ENCODE assay signal across 8 cellular contexts in the genomic region with DNA sequence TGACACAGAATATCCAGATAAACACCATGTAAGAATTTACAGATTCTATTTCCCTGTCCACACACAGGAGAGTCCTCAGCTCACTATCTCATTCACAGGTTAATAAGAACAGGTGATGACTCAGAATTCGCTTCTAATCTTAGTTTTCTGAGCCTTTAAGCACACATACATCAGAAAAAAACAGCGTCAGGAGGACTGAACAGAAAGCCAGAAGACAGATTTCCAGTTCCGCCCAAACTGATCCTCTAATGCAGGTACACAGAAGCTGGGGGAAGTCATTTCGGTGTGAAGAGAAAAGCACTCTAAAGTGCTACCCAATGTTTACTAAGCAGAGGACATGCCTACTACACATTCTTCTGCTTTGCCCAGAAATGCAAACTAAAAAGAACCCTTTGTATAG. TPM values are rescaled to one million over a fixed set of nuclear protein-coding genes. Genes with fewer than 3 reads are reported as not detected.
DNase-seq lines count a peak whose midpoint lies in the region; ATAC-seq, FAIRE-seq and TF ChIP-seq lines count a peak whose summit lies in the region.

No MANE protein-coding gene starts in this region.

- no peaks in the 10 kb centered on the region for H3K27me3 Mint-ChIP-seq in activated naive CD4-positive, alpha-beta T cell treated with anti-CD3 and anti-CD28 coated beads, Interleukin-2, amount 10 ng/mL, durations not matched to agents 7 days and 5 days

- POLR2A ChIA-PET in A673 (lab: Charles Lee; ENCODE audit: low non-redundant PET): interaction anchor here (1.1 kb wide), 1 partner anchor 83 kb away, joined by 4 read pairs; no protein-coding TSS in a partner anchor

- peak overlapping the region; percentile 74 for H3K4me3 ChIP-seq in A673 (ENCODE audit: low read depth, low read length, poor library complexity, severe bottlenecking)
- peak overlapping the region; percentile 87 to 100 (median 98) for H3K4me3 ChIP-seq in keratinocyte (ENCODE audit: control insufficient read depth in 2 of 3, extremely low read depth in 1 of 3, insufficient read depth in 2 of 3, low read depth in 1 of 3, low read length in 3 of 3)
- H3K4me3 ChIP-seq in thymus (ENCODE audit: low read length): peak overlapping the region; percentile 94

- H3K4me1 Mint-ChIP-seq in activated naive CD4-positive, alpha-beta T cell treated with anti-CD3 and anti-CD28 coated beads, Interleukin-2, amount 10 ng/mL, durations not matched to agents 7 days and 5 days: peaks cover 54% of the 10 kb centered on the region

- no peaks in the 10 kb centered on the region for H3K27me3 ChIP-seq in A673 (replicated peaks; ENCODE audit: insufficient read depth, low read depth, low read length, poor library complexity)
- H3K27me3 ChIP-seq in keratinocyte (ENCODE audit: control insufficient read depth, extremely low read depth, insufficient read depth, low read length): no peaks in the 10 kb centered on the region
- peaks cover 6% of the 10 kb centered on the region for H3K27me3 ChIP-seq in thymus (ENCODE audit: control insufficient read depth, insufficient read depth)

- no peaks in the 10 kb centered on the region for H3K9me3 ChIP-seq in A673 (ENCODE audit: low read depth, low read length, poor library complexity, severe bottlenecking)
- no peaks in the 10 kb centered on the region for H3K9me3 ChIP-seq in keratinocyte (ENCODE audit: control insufficient read depth, low read depth, low read length)
- no peaks in the 10 kb centered on the region for H3K9me3 ChIP-seq in thymus (ENCODE audit: control insufficient read depth)

- H3K36me3 Mint-ChIP-seq in activated naive CD4-positive, alpha-beta T cell treated with anti-CD3 and anti-CD28 coated beads, Interleukin-2, amount 10 ng/mL, durations not matched to agents 7 days and 5 days: peaks cover 32% of the 10 kb centered on the region

- no peak for DNase-seq in A673 (ENCODE audit: low spot score)
- DNase-seq in activated naive CD4-positive, alpha-beta T cell treated with anti-CD3 and anti-CD28 coated beads, Interleukin-2, amount 10 ng/mL, durations not matched to agents 7 days and 5 days: peak; percentile 38
- DNase-seq in keratinocyte (ENCODE audit: low read depth, low spot score): no peak
- DNase-seq in nucleus accumbens (lab: John Stamatoyannopoulos, UW): no peak
- no peak for DNase-seq in SIG-M5 treated with dmso at 0.1 percent for 504 hours (lab: John Stamatoyannopoulos, UW; ENCODE audit: unreplicated experiment)
- no peak for DNase-seq in SKM-1 treated with dmso at 0.1 percent for 144 hours (lab: John Stamatoyannopoulos, UW; ENCODE audit: unreplicated experiment)

- H3K27ac ChIP-seq in A673 (ENCODE audit: low read depth, low read length, poor library complexity, severe bottlenecking) (no peak overlapping the region), keratinocyte (ENCODE audit: control insufficient read depth, insufficient read depth, low read length) (peak overlapping the region; percentile 89), thymus (ENCODE audit: low read depth) (no peak overlapping the region)

- WGBS in thymus: 82% methylated on average over 4 of the region's 4 CpGs

- no peaks in the 10 kb centered on the region for H3K9me1 ChIP-seq in keratinocyte (ENCODE audit: control insufficient read depth, extremely low read depth, insufficient read depth, low read length)

- FAIRE-seq in keratinocyte (lab: Jason Lieb, UNC): peak; percentile 82

- H3K4me2 ChIP-seq in keratinocyte (ENCODE audit: control insufficient read depth, extremely low read depth, insufficient read depth, low read depth, low read length): peak overlapping the region; percentile 73

- peaks cover 54% of the 10 kb centered on the region for H3K79me2 ChIP-seq in keratinocyte (ENCODE audit: control insufficient read depth, insufficient read depth, low read length)

- CTCF ChIA-PET in A673 (lab: Charles Lee): interaction anchor here (1.1 kb wide), 1 partner anchor 83 kb away, joined by 3 read pairs; no protein-coding TSS in a partner anchor
- CTCF ChIA-PET in activated naive CD4-positive, alpha-beta T cell treated with anti-CD3 and anti-CD28 coated beads, Interleukin-2, amount 10 ng/mL, durations not matched to agents 7 days and 5 days (lab: Charles Lee): interaction anchor here (0.7 to 3.7 kb wide), 14 partner anchors 16 to 482 kb away, joined by 3 to 14 read pairs (median 4); no protein-coding TSS in a partner anchor

- intact Hi-C loops in A673 (cut with micrococcal nuclease; ENCODE audit: unreplicated experiment): loop anchor here (5.0 kb wide), 1 partner anchor 146 kb away; a partner anchor contains a TSS

- peak; percentile 18 for ATAC-seq in GM19452 (IDR thresholded peaks at IDR 0.05; ENCODE audit: unreplicated experiment)

- dilution Hi-C loops in keratinocyte (cut with MboI; ENCODE audit: extremely low pct_ligation_motif_present, low sequenced_read_pairs): no loop called here

- H3K9ac ChIP-seq in keratinocyte (ENCODE audit: control insufficient read depth, extremely low read depth, insufficient read depth, low read length): peak overlapping the region; percentile 92

- H3K36me3 ChIP-seq in A673 (ENCODE audit: insufficient read depth, low read length, poor library complexity, severe bottlenecking): no peaks in the 10 kb centered on the region
- H3K36me3 ChIP-seq in keratinocyte (ENCODE audit: control insufficient read depth in 2 of 2, extremely low read depth in 1 of 2, insufficient read depth in 2 of 2, low read length in 2 of 2): no peaks in the 10 kb centered on the region
- no peaks in the 10 kb centered on the region for H3K36me3 ChIP-seq in thymus (ENCODE audit: control insufficient read depth, insufficient read depth)

- H4K20me1 ChIP-seq in keratinocyte (ENCODE audit: control insufficient read depth, extremely low read depth, insufficient read depth, low read length): no peaks in the 10 kb centered on the region

- peaks cover 52% of the 10 kb centered on the region for H3K4me1 ChIP-seq in A673 (ENCODE audit: insufficient read depth, low read length, poor library complexity, severe bottlenecking)
- peaks cover 57% of the 10 kb centered on the region for H3K4me1 ChIP-seq in keratinocyte (ENCODE audit: control insufficient read depth, extremely low read depth, insufficient read depth, low read length)
- H3K4me1 ChIP-seq in thymus (ENCODE audit: control insufficient read depth, insufficient read depth, low read length): peaks cover 11% of the 10 kb centered on the region

- H3K9me3 Mint-ChIP-seq in activated naive CD4-positive, alpha-beta T cell treated with anti-CD3 and anti-CD28 coated beads, Interleukin-2, amount 10 ng/mL, durations not matched to agents 7 days and 5 days: no peaks in the 10 kb centered on the region

- no peak overlapping the region for H2AFZ ChIP-seq in keratinocyte (ENCODE audit: control insufficient read depth, low read length)

- H3K27ac Mint-ChIP-seq in activated naive CD4-positive, alpha-beta T cell treated with anti-CD3 and anti-CD28 coated beads, Interleukin-2, amount 10 ng/mL, durations not matched to agents 7 days and 5 days: peak overlapping the region; percentile 96

- BruUV-seq in A673 (replicated peaks; lab: Mats Ljungman, UMichigan): no TSS peak

- peak overlapping the region; percentile 84 for H3K4me3 Mint-ChIP-seq in activated naive CD4-positive, alpha-beta T cell treated with anti-CD3 and anti-CD28 coated beads, Interleukin-2, amount 10 ng/mL, durations not matched to agents 7 days and 5 days

- TF ChIP-seq CTCF in A673 (conservative IDR thresholded peaks at IDR 0.05; ENCODE audit: low read depth, low read length): no peak
- TF ChIP-seq CTCF in keratinocyte (optimal IDR thresholded peaks at IDR 0.05 in 1 of 3, IDR thresholded peaks at IDR 0.05 in 1 of 3, conservative IDR thresholded peaks at IDR 0.05 in 1 of 3; ENCODE audit: extremely low read depth in 1 of 3, insufficient read depth in 2 of 3, low read length in 3 of 3): no peak

RNA-seq across cellular contexts. Expression of a gene that starts 1.6 kb away (rescaled TPM):
- 31.8 and 32.9 TPM in 2 replicates for total RNA-seq in A673 (2021)
- polyA plus RNA-seq in keratinocyte (47.7 to 79.4 TPM (median 48.7 TPM) in 3 replicates), thymus (48.3 TPM)
- 6.6 TPM for polyA plus RNA-seq in keratinocyte (2011; ENCODE audit: low read depth)
- polyA plus RNA-seq in keratinocyte (2011; cell fraction: cytosol; rRNA removed): 14.1 and 18.0 TPM in 2 replicates
- polyA plus RNA-seq in keratinocyte (2011; cell fraction: nucleus; rRNA removed): 86.9 and 98.3 TPM in 2 replicates
- polyA plus RNA-seq in keratinocyte (2012; ENCODE audit: low replicate concordance): 15.1 and 38.2 TPM in 2 replicates
- polyA minus RNA-seq in keratinocyte: 118 to 163 TPM (median 160 TPM) in 3 replicates
- polyA minus RNA-seq in keratinocyte (2011; cell fraction: cytosol; rRNA and poly(A)+ RNA removed): 50.1 TPM
- 155 and 264 TPM in 2 replicates for polyA minus RNA-seq in keratinocyte (2011; cell fraction: nucleus; rRNA and poly(A)+ RNA removed)
